ENCODE assay signal across 20 cellular contexts in the genomic region with DNA sequence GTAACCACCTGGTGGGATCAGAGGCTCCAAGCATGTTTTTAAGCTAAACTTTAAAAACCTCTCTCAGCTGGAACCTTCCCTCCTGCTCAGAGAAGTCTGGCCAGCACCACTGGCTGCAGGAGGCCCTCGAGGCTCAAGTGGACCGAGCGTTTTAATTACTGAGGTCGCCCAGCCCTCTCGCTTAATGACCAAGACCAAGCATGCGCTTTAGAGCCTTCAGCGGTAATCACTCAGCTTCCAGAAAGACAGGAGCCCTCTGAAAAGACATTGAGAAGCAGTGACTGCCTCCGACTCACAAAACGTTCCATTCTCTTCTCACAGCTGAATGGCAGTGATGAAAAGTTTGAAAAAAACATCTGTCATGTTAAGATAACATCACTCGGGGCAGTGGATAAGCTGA.
"Had no signal": no experiment of that assay in that cellular context is flagged by ENCODE, and none has a peak within 500 bp of the region (broad histone marks: within the 10 kb centered on the region; RNA-seq: fewer than 3 reads in every experiment).

No MANE protein-coding gene starts in this region.

- H3K27me3 ChIP-seq: left lung, ovary, testis had no signal

- H3K4me3 ChIP-seq: dorsolateral prefrontal cortex, left lung, ovary, smooth muscle cell, testis had no signal

- H3K36me3 Mint-ChIP-seq: activated CD8-positive, alpha-beta memory T cell treated with anti-CD3 and anti-CD28 coated beads, Interleukin-2, amount 10 ng/mL, durations not matched to agents 7 days and 5 days; activated naive CD8-positive, alpha-beta T cell treated with anti-CD3 and anti-CD28 coated beads, Interleukin-2, amount 10 ng/mL, durations not matched to agents 7 days and 5 days; brain; stimulated activated memory B cell treated with anti-CD40 and anti-IgM and Interleukin-4, amounts not matched to agents 10 μg/mL and 1 μg/mL and 100 μg/mL, for 72 hours; T-cell had no signal

- H3K27ac Mint-ChIP-seq: activated B cell treated with CpG ODN at 0.5 μM for 24 hours; activated CD4-positive, alpha-beta memory T cell treated with anti-CD3 and anti-CD28 coated beads, Interleukin-2, amount 10 ng/mL, durations not matched to agents 7 days and 5 days; activated CD8-positive, alpha-beta memory T cell treated with anti-CD3 and anti-CD28 coated beads, Interleukin-2, amount 10 ng/mL, durations not matched to agents 7 days and 5 days; activated naive CD8-positive, alpha-beta T cell treated with anti-CD3 and anti-CD28 coated beads, Interleukin-2, amount 10 ng/mL, durations not matched to agents 7 days and 5 days; brain; stimulated activated memory B cell treated with anti-CD40 and anti-IgM and Interleukin-4, amounts not matched to agents 10 μg/mL and 1 μg/mL and 100 μg/mL, for 72 hours; T-cell had no signal

- H3K4me1 ChIP-seq: left lung, testis had no signal

- H3K9me3 Mint-ChIP-seq: activated B cell treated with CpG ODN at 0.5 μM for 24 hours; activated CD4-positive, alpha-beta memory T cell treated with anti-CD3 and anti-CD28 coated beads, Interleukin-2, amount 10 ng/mL, durations not matched to agents 7 days and 5 days; stimulated activated memory B cell treated with anti-CD40 and anti-IgM and Interleukin-4, amounts not matched to agents 10 μg/mL and 1 μg/mL and 100 μg/mL, for 72 hours; T-cell had no signal

- H3K27me3 Mint-ChIP-seq: activated B cell treated with CpG ODN at 0.5 μM for 24 hours; activated CD4-positive, alpha-beta memory T cell treated with anti-CD3 and anti-CD28 coated beads, Interleukin-2, amount 10 ng/mL, durations not matched to agents 7 days and 5 days; activated CD8-positive, alpha-beta memory T cell treated with anti-CD3 and anti-CD28 coated beads, Interleukin-2, amount 10 ng/mL, durations not matched to agents 7 days and 5 days; brain; stimulated activated memory B cell treated with anti-CD40 and anti-IgM and Interleukin-4, amounts not matched to agents 10 μg/mL and 1 μg/mL and 100 μg/mL, for 72 hours had no signal

- H3K4me2 ChIP-seq: smooth muscle cell had no signal

- H3K4me3 Mint-ChIP-seq: activated B cell treated with CpG ODN at 0.5 μM for 24 hours; activated CD4-positive, alpha-beta memory T cell treated with anti-CD3 and anti-CD28 coated beads, Interleukin-2, amount 10 ng/mL, durations not matched to agents 7 days and 5 days; activated CD8-positive, alpha-beta memory T cell treated with anti-CD3 and anti-CD28 coated beads, Interleukin-2, amount 10 ng/mL, durations not matched to agents 7 days and 5 days; activated naive CD8-positive, alpha-beta T cell treated with anti-CD3 and anti-CD28 coated beads, Interleukin-2, amount 10 ng/mL, durations not matched to agents 7 days and 5 days; neural crest cell; stimulated activated memory B cell treated with anti-CD40 and anti-IgM and Interleukin-4, amounts not matched to agents 10 μg/mL and 1 μg/mL and 100 μg/mL, for 72 hours; T-cell had no signal

- ATAC-seq: activated CD8-positive, alpha-beta memory T cell treated with anti-CD3 and anti-CD28 coated beads, Interleukin-2, amount 10 ng/mL, durations not matched to agents 7 days and 5 days; left lung; sciatic nerve; stimulated activated memory B cell treated with anti-CD40 and anti-IgM and Interleukin-4, amounts not matched to agents 10 μg/mL and 1 μg/mL and 100 μg/mL, for 72 hours; T-cell had no signal

- H3K36me3 ChIP-seq: left lung, ovary had no signal

- DNase-seq: activated B cell treated with CpG ODN at 0.5 μM for 24 hours; activated CD4-positive, alpha-beta memory T cell treated with anti-CD3 and anti-CD28 coated beads, Interleukin-2, amount 10 ng/mL, durations not matched to agents 7 days and 5 days; activated CD4-positive, alpha-beta T cell treated with anti-CD3 and anti-CD28 coated beads for 48 hours; activated CD8-positive, alpha-beta memory T cell treated with anti-CD3 and anti-CD28 coated beads, Interleukin-2, amount 10 ng/mL, durations not matched to agents 7 days and 5 days; activated naive CD8-positive, alpha-beta T cell treated with anti-CD3 and anti-CD28 coated beads, Interleukin-2, amount 10 ng/mL, durations not matched to agents 7 days and 5 days; central memory CD4-positive, alpha-beta T cell; dorsolateral prefrontal cortex; foreskin melanocyte; glutamatergic neuron; hypothalamus; left lung; ovary; stimulated activated CD4-positive, alpha-beta T cell treated with anti-CD3 and anti-CD28 coated beads, Interleukin-4, amount 100 ng/mL, for 4 hours; T-cell; testis had no signal

- H3K27ac ChIP-seq: dorsolateral prefrontal cortex, left lung, ovary, testis had no signal

- H3K4me1 Mint-ChIP-seq: activated B cell treated with CpG ODN at 0.5 μM for 24 hours; activated CD4-positive, alpha-beta memory T cell treated with anti-CD3 and anti-CD28 coated beads, Interleukin-2, amount 10 ng/mL, durations not matched to agents 7 days and 5 days; activated CD8-positive, alpha-beta memory T cell treated with anti-CD3 and anti-CD28 coated beads, Interleukin-2, amount 10 ng/mL, durations not matched to agents 7 days and 5 days; activated naive CD8-positive, alpha-beta T cell treated with anti-CD3 and anti-CD28 coated beads, Interleukin-2, amount 10 ng/mL, durations not matched to agents 7 days and 5 days; stimulated activated memory B cell treated with anti-CD40 and anti-IgM and Interleukin-4, amounts not matched to agents 10 μg/mL and 1 μg/mL and 100 μg/mL, for 72 hours; T-cell had no signal

- H3K9me3 ChIP-seq: ovary, testis had no signal
